ENCODE assay signal across 1 cellular context in genomic region chr16:60126115-60126514, GRCh38.
DNase-seq lines count a peak whose midpoint lies in the region; ATAC-seq, FAIRE-seq and TF ChIP-seq lines count a peak whose summit lies in the region.
"Not testable (repeated sequence)": the region's sequence is repeated elsewhere in the genome, so short reads cannot be mapped to it uniquely, and the experiment has no call there.

No MANE protein-coding gene starts in this region.

- H3K36me3 ChIP-seq in HepG2 (replicated peaks in 1 of 2; ENCODE audit: control insufficient read depth in 1 of 2, insufficient read depth in 2 of 2, low read length in 2 of 2) = not testable (repeated sequence)

- 45% methylated on average over 2 of the region's 2 CpGs for WGBS in HepG2 (ENCODE audit: low lambda C conversion rate)

- not testable (repeated sequence) for H3K4me3 ChIP-seq in HepG2 (replicated peaks in 1 of 3; ENCODE audit: insufficient read depth in 1 of 3, low read depth in 2 of 3, low read length in 3 of 3)

- not testable (repeated sequence) for H3K27me3 ChIP-seq in HepG2 (ENCODE audit: control insufficient read depth in 1 of 2, insufficient read depth in 2 of 2, low read length in 2 of 2)

- not testable (repeated sequence) for FAIRE-seq in HepG2 (lab: Jason Lieb, UNC)

- not testable (repeated sequence) for TF ChIP-seq POLR2A in HepG2 (IDR thresholded peaks at IDR 0.05; ENCODE audit: insufficient read depth in 1 of 2, low read depth in 2 of 2, low read length in 2 of 2)

- TF ChIP-seq RAD21 in HepG2 (CRISPR knock-in tag; IDR thresholded peaks at IDR 0.05) = not testable (repeated sequence)

- intact Hi-C loops in HepG2 (cut with micrococcal nuclease; ENCODE audit: unreplicated experiment) = not testable (repeated sequence)

- not testable (repeated sequence) for H3K27ac ChIP-seq in HepG2 (ENCODE audit: extremely low read length, insufficient read depth, low read length)

- CTCF ChIA-PET in HepG2 (lab: Yijun Ruan, JAX; ENCODE audit: low intra/inter-chr PET ratio, low total read pairs) = not testable (repeated sequence)

- not testable (repeated sequence) for ATAC-seq in HepG2

- not testable (repeated sequence) for BruUV-seq in HepG2 (replicated peaks; lab: Mats Ljungman, UMichigan)

- not testable (repeated sequence) for H3K4me2 ChIP-seq in HepG2 (ENCODE audit: low read depth, low read length)

- not testable (repeated sequence) for H2AFZ ChIP-seq in HepG2 (ENCODE audit: low read length)

- H4K20me1 ChIP-seq in HepG2 (ENCODE audit: insufficient read depth, low read length) = not testable (repeated sequence)

- POLR2A ChIA-PET in HepG2 (lab: Yijun Ruan, JAX) = not testable (repeated sequence)

- peaks cover 62% of the 10 kb centered on the region for H3K9me3 ChIP-seq in HepG2 (ENCODE audit: low read length)

- DNase-seq in HepG2 (ENCODE audit: low spot score) = not testable (repeated sequence)

- H3K9ac ChIP-seq in HepG2 (ENCODE audit: insufficient read depth, low read depth, low read length) = not testable (repeated sequence)

- not testable (repeated sequence) for H3K4me1 ChIP-seq in HepG2 (ENCODE audit: insufficient read depth, low read length)

- not testable (repeated sequence) for TF ChIP-seq EP300 in HepG2 (IDR thresholded peaks at IDR 0.05; ENCODE audit: low read depth in 2 of 2, low read length in 2 of 2); HepG2 (CRISPR knock-in tag; IDR thresholded peaks at IDR 0.05; ENCODE audit: borderline replicate concordance)

- H3K79me2 ChIP-seq in HepG2 (ENCODE audit: insufficient read depth, low read length) = not testable (repeated sequence)

- in situ Hi-C loops in HepG2 (cut with HindIII; ENCODE audit: extremely low pct_ligation_motif_present, low pct_unique_long_range_greater_than_20kb) = not testable (repeated sequence)

- TF ChIP-seq CTCF in HepG2 (CRISPR knock-in tag; IDR thresholded peaks at IDR 0.05) = not testable (repeated sequence)

TF ChIP-seq in HepG2, 621 proteins besides CTCF, POLR2A, EP300 and RAD21:
- TF ChIP-seq ATF7 (IDR thresholded peaks at IDR 0.05) (peak; percentile 87), CREB1 (IDR thresholded peaks at IDR 0.05) (peak; percentile 58)
- not testable (repeated sequence) for TF ChIP-seq ATF7, CREB1 (CRISPR knock-in tag; IDR thresholded peaks at IDR 0.05)
